In the genomic region with DNA sequence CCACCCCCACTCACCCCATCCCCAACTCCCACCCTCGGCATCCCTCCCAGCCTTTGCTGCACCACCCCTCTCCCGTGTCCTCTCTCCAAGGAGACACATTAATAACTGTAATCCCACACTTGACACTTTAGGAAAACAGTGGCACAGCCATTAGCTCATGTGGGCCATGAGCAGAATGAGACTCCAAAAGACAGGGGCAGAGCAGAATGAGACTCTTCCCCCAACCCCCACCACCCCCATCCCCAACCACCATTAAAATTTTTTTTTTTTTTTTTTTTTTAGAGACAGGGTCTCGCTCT, we compare ENCODE assay signal across 14 cellular contexts. TPM values are rescaled to one million over a fixed set of nuclear protein-coding genes. Genes with fewer than 3 reads are reported as not detected.
"Had no signal": no experiment of that assay in that cellular context is flagged by ENCODE, and none has a peak within 500 bp of the region (broad histone marks: within the 10 kb centered on the region; RNA-seq: fewer than 3 reads in every experiment).

No MANE protein-coding gene starts in this region.

- H3K36me3 ChIP-seq: cardiac muscle cell, gastrocnemius medialis, ovary, stomach had no signal

- H3K27me3 ChIP-seq: cardiac muscle cell, gastrocnemius medialis, ovary, stomach had no signal

- H3K27me3 Mint-ChIP-seq: T-cell had no signal

- H3K9me3 ChIP-seq: gastrocnemius medialis, ovary, psoas muscle, stomach had no signal

- H3K36me3 Mint-ChIP-seq: activated naive CD8-positive, alpha-beta T cell treated with anti-CD3 and anti-CD28 coated beads, Interleukin-2, amount 10 ng/mL, durations not matched to agents 7 days and 5 days; T-cell had no signal

- H3K27ac ChIP-seq: cardiac muscle cell, gastrocnemius medialis, ovary, psoas muscle had no signal

- H3K9me3 Mint-ChIP-seq: activated naive CD8-positive, alpha-beta T cell treated with anti-CD3 and anti-CD28 coated beads, Interleukin-2, amount 10 ng/mL, durations not matched to agents 7 days and 5 days; naive thymus-derived CD4-positive, alpha-beta T cell; T-cell had no signal

- H3K4me3 ChIP-seq: cardiac muscle cell, gastrocnemius medialis, ovary, psoas muscle, stomach had no signal

RNA-seq across cellular contexts. Expression of a gene that starts 6.2 kb away (rescaled TPM):
- total RNA-seq: cardiac muscle cell had no signal
- polyA plus RNA-seq: naive thymus-derived CD4-positive, alpha-beta T cell had no signal

RNA-seq across cellular contexts. Expression of a gene that starts 48.0 kb away (rescaled TPM):
- total RNA-seq: activated naive CD8-positive, alpha-beta T cell treated with anti-CD3 and anti-CD28 coated beads, Interleukin-2, amount 10 ng/mL, durations not matched to agents 7 days and 5 days; cardiac muscle cell; gastrocnemius medialis; liver; mucosa of gallbladder; naive thymus-derived CD4-positive, alpha-beta T cell; ovary; psoas muscle; right cardiac atrium; stomach; T-cell; temporal lobe had no signal
- polyA plus RNA-seq: cardiac muscle cell; esophagus; liver; naive thymus-derived CD4-positive, alpha-beta T cell; psoas muscle; right cardiac atrium; small intestine; stomach had no signal
